Comparison of ENCODE assay signal across 8 cellular contexts in genomic region chr3:39405687-39406367, GRCh38. TPM values are rescaled to one million over a fixed set of nuclear protein-coding genes. Genes with fewer than 3 reads are reported as not detected.
DNase-seq lines count a peak whose midpoint lies in the region; ATAC-seq and TF ChIP-seq lines count a peak whose summit lies in the region.

No MANE protein-coding gene starts in this region.

- H3K36me3 ChIP-seq in ES-I3 (ENCODE audit: insufficient read depth, low read length) (peaks cover 31% of the 10 kb centered on the region), SU-DHL-6 (ENCODE audit: low read length) (peaks cover 31% of the 10 kb centered on the region), psoas muscle (ENCODE audit: insufficient read depth in 1 of 2, low read depth in 1 of 2) (peaks cover 3 to 40% of the 10 kb centered on the region in 2 donors)

- peak overlapping the region; percentile 64 for H3K9ac ChIP-seq in ES-I3 (ENCODE audit: low read depth, low read length)
- H3K9ac ChIP-seq in SU-DHL-6 (ENCODE audit: low read length) = peak overlapping the region; percentile 28

- H3K4me3 ChIP-seq in SU-DHL-6 (ENCODE audit: insufficient read depth, low read length, poor library complexity, severe bottlenecking) = peak overlapping the region; percentile 47
- H3K4me3 ChIP-seq in fibroblast of mammary gland (ENCODE audit: control insufficient read depth, low read depth, low read length) = peak overlapping the region; percentile 65
- H3K4me3 ChIP-seq in psoas muscle = peak overlapping the region; percentile 80

- DNase-seq in fibroblast of mammary gland (ENCODE audit: low read depth) = no peak
- DNase-seq in psoas muscle = no peak
- DNase-seq in NOMO-1 treated with DMSO at 0.1 percent for 48 hours (lab: John Stamatoyannopoulos, UW; ENCODE audit: unreplicated experiment) = no peak
- DNase-seq in germinal center (ENCODE audit: low spot score) = no peak

- intact Hi-C loops in psoas muscle (cut with DNase I) = loop anchor here (2.0 to 10.0 kb wide), 2 partner anchors 21 to 899 kb away; partner anchors contain the start of gene EIF1B (in 1 of the 2)

- H4K20me1 ChIP-seq in SU-DHL-6 (ENCODE audit: low read depth, low read length) = peaks cover 23% of the 10 kb centered on the region

- H3K27ac ChIP-seq in SU-DHL-6 (ENCODE audit: low read depth, low read length) (peak overlapping the region; percentile 81), psoas muscle (peak overlapping the region; percentile 92)

- no peak for TF ChIP-seq CTCF in SU-DHL-6 (IDR thresholded peaks at IDR 0.05; ENCODE audit: insufficient read depth, low read length, poor library complexity, severe bottlenecking)
- no peak for TF ChIP-seq CTCF in fibroblast of mammary gland (conservative IDR thresholded peaks at IDR 0.05; ENCODE audit: control insufficient read depth, insufficient read depth, low read depth, low read length)
- TF ChIP-seq CTCF in psoas muscle (IDR thresholded peaks at IDR 0.05) = no peak

- H3K9me2 ChIP-seq in SU-DHL-6 (replicated peaks; ENCODE audit: insufficient read depth, low read length) = no peaks in the 10 kb centered on the region

- H3K9me3 ChIP-seq in ES-I3 (ENCODE audit: control insufficient read depth, insufficient read depth, low read length) = no peaks in the 10 kb centered on the region
- no peaks in the 10 kb centered on the region for H3K9me3 ChIP-seq in SU-DHL-6 (ENCODE audit: insufficient read depth, low read length)
- no peaks in the 10 kb centered on the region for H3K9me3 ChIP-seq in psoas muscle

- H2AFZ ChIP-seq in SU-DHL-6 (ENCODE audit: low read depth, low read length, severe bottlenecking) = peak overlapping the region; percentile 83

- H3K4me1 ChIP-seq in ES-I3 (ENCODE audit: insufficient read depth, low read length) = peaks cover 20% of the 10 kb centered on the region; the same call in 1 of the 2 replicates
- H3K4me1 ChIP-seq in psoas muscle = peaks cover 12% of the 10 kb centered on the region

- peaks cover 38% of the 10 kb centered on the region for H3K79me2 ChIP-seq in SU-DHL-6 (ENCODE audit: insufficient read depth, low read length)

- peaks cover 46% of the 10 kb centered on the region for H3F3A ChIP-seq in SU-DHL-6 (ENCODE audit: insufficient read depth)

- 77 to 79% (median 77%) methylated on average over 12 to 13 of the region's 13 CpGs for WGBS in psoas muscle, 3 donors

- peak overlapping the region; percentile 86 for H3K4me2 ChIP-seq in SU-DHL-6 (ENCODE audit: low read depth, low read length, poor library complexity, severe bottlenecking)

- ATAC-seq in psoas muscle = no peak
- no peak for ATAC-seq in HG03457 (IDR thresholded peaks at IDR 0.05; ENCODE audit: unreplicated experiment)
- no peak for ATAC-seq in HG02973 (IDR thresholded peaks at IDR 0.05; ENCODE audit: unreplicated experiment)

- H3K27me3 ChIP-seq in SU-DHL-6 (ENCODE audit: low read length) (no peaks in the 10 kb centered on the region), psoas muscle (ENCODE audit: insufficient read depth in 3 of 3, low read length in 2 of 3) (no peaks in the 10 kb centered on the region)

RNA-seq across cellular contexts. Expression of gene RPSA, which starts 0.7 kb away (rescaled TPM):
- total RNA-seq in psoas muscle = 100 to 1,000 TPM; 285 to 738 (median 504) TPM
- polyA plus RNA-seq in psoas muscle = 1,000 to 10,000 TPM in 1 of 3 donors, 100 to 1,000 TPM in 2; 824 to 1,445 (median 961) TPM

RNA-seq across cellular contexts. Expression of gene SLC25A38, which starts 22.7 kb away (rescaled TPM):
- total RNA-seq in psoas muscle = 10 to 100 TPM; 24.9 to 34.8 (median 30.4) TPM
- polyA plus RNA-seq in psoas muscle = 10 to 100 TPM; 29.1 to 86.5 (median 31.1) TPM
